1 cellular context compared by ENCODE assay signal in genomic region chr6:32177788-32178546, GRCh38.
TF ChIP-seq lines count a peak whose summit lies in the region.

TSS of gene RNF5 (plus strand) at chr6:32178405. CDS start at chr6:32178512, 107 bp downstream.

TF ChIP-seq in H1, 55 proteins besides CTCF, POLR2A, EP300 and RAD21 (continued from another document):
- TF ChIP-seq CHD7 (IDR thresholded peaks at IDR 0.05; ENCODE audit: insufficient replicate concordance, low read length) (no peak), ZNF274 (IDR thresholded peaks at IDR 0.05; ENCODE audit: borderline replicate concordance, extremely low read depth, low read length) (no peak), HDAC6 (IDR thresholded peaks at IDR 0.05; ENCODE audit: low read depth, low read length) (no peak), ASH2L (IDR thresholded peaks at IDR 0.05; ENCODE audit: low read length) (no peak), JUND (IDR thresholded peaks at IDR 0.05; ENCODE audit: low read length) (no peak), GTF2F1 (IDR thresholded peaks at IDR 0.05; ENCODE audit: borderline replicate concordance, low read depth, low read length) (no peak), KDM4A (IDR thresholded peaks at IDR 0.05; ENCODE audit: low read depth, low read length, severe bottlenecking) (peak; percentile 38), NRF1 (IDR thresholded peaks at IDR 0.05; ENCODE audit: low read depth, low read length) (peak; percentile 68), SUZ12 (IDR thresholded peaks at IDR 0.05; ENCODE audit: low read length) (no peak), SP1 (IDR thresholded peaks at IDR 0.05; ENCODE audit: low read depth, low read length) (peak; percentile 98), BCL11A (IDR thresholded peaks at IDR 0.05; ENCODE audit: low read depth in 2 of 2, low read length in 2 of 2) (no peak), BACH1 (IDR thresholded peaks at IDR 0.05; ENCODE audit: low read length) (no peak), EGR1 (IDR thresholded peaks at IDR 0.05; ENCODE audit: borderline replicate concordance, low read depth, low read length) (no peak), MAX (IDR thresholded peaks at IDR 0.05) (peak; percentile 84), CBX8 (IDR thresholded peaks at IDR 0.05; ENCODE audit: borderline replicate concordance, low read depth, low read length) (no peak), TBP (IDR thresholded peaks at IDR 0.05; ENCODE audit: low read depth, low read length) (0 out of 2 replicates have a peak, but pooled peaks have one; percentile 32), USF2 (IDR thresholded peaks at IDR 0.05; ENCODE audit: low read length) (no peak; the same call in 1 of the 2 replicates), CHD2 (IDR thresholded peaks at IDR 0.05; ENCODE audit: low read length) (peak; percentile 81), KDM1A (IDR thresholded peaks at IDR 0.05; ENCODE audit: borderline replicate concordance, low read length) (no peak), PHF8 (conservative IDR thresholded peaks at IDR 0.05; ENCODE audit: low read depth, low read length) (no peak), EZH2 (IDR thresholded peaks at IDR 0.05; ENCODE audit: low read depth, low read length, severe bottlenecking) (no peak), SIN3A (conservative IDR thresholded peaks at IDR 0.05 in 1 of 2, IDR thresholded peaks at IDR 0.05 in 1 of 2; ENCODE audit: low read depth in 1 of 2, low read length in 2 of 2) (peak in 1 of 2 experiments; percentile 20; a peak in 2 of 4 replicates), CTBP2 (IDR thresholded peaks at IDR 0.05; ENCODE audit: borderline replicate concordance, insufficient read depth, insufficient read length, low read length) (no peak), RXRA (IDR thresholded peaks at IDR 0.05; ENCODE audit: insufficient read depth, low read depth, low read length) (no peak), E2F6 (IDR thresholded peaks at IDR 0.05) (peak; percentile 71), SP2 (IDR thresholded peaks at IDR 0.05; ENCODE audit: low read length) (peak; percentile 79), SIX5 (IDR thresholded peaks at IDR 0.05; ENCODE audit: low read depth, low read length) (no peak), POU5F1 (IDR thresholded peaks at IDR 0.05; ENCODE audit: low read depth, low read length) (no peak), CREB1 (IDR thresholded peaks at IDR 0.05) (peak; percentile 49; the same call in 1 of the 2 replicates), YY1 (IDR thresholded peaks at IDR 0.05; ENCODE audit: low read depth, low read length) (peak; percentile 6; the same call in 1 of the 2 replicates), ATF2 (IDR thresholded peaks at IDR 0.05; ENCODE audit: low read length) (no peak), RNF2 (IDR thresholded peaks at IDR 0.05; ENCODE audit: borderline replicate concordance, low read depth, low read length, missing control alignments, poor library complexity, severe bottlenecking) (no peak), TEAD4 (IDR thresholded peaks at IDR 0.05; ENCODE audit: low read depth, low read length) (no peak), POLR2AphosphoS5 (IDR thresholded peaks at IDR 0.05; ENCODE audit: low read depth, low read length) (peak; percentile 33; the same call in 1 of the 2 replicates)
TF ChIP-seq in H1: peak in this region for 15.
